Comparison of ENCODE assay signal across 30 cellular contexts in the genomic region with DNA sequence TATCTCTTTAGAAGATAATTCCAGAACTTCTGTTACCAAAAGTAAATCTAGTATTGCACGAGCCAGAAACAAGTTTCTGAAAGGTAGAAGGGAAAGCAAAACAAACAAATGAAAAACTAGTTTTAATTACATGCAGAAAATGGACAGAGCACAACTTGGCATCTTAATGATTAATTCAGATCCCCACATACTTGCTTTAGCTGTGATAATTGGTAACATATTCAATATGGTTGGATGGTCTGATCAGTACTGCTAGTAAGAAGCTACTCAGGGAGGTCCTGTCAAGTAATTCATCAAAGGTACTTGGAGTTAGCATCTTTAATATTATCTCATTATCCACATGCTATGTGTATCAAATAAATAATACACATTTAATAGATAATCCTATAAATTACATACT.
A peak's percentile ranks its signal among the peaks of the same experiment; 100 is the strongest.
DNase-seq lines count a peak whose midpoint lies in the region; ATAC-seq and FAIRE-seq lines count a peak whose summit lies in the region.
"Had no signal": no experiment of that assay in that cellular context is flagged by ENCODE, and none has a peak within 500 bp of the region (broad histone marks: within the 10 kb centered on the region; RNA-seq: fewer than 3 reads in every experiment).

No MANE protein-coding gene starts in this region.

- H3K4me3 Mint-ChIP-seq in activated CD4-positive, alpha-beta memory T cell treated with anti-CD3 and anti-CD28 coated beads, Interleukin-2, amount 10 ng/mL, durations not matched to agents 7 days and 5 days: no peak overlapping the region
- H3K4me3 Mint-ChIP-seq: activated CD8-positive, alpha-beta memory T cell treated with anti-CD3 and anti-CD28 coated beads, Interleukin-2, amount 10 ng/mL, durations not matched to agents 7 days and 5 days; activated naive CD8-positive, alpha-beta T cell treated with anti-CD3 and anti-CD28 coated beads for 36 hours; B cell; central memory CD8-positive, alpha-beta T cell; mesothelial cell of epicardium; naive thymus-derived CD8-positive, alpha-beta T cell; type B pancreatic cell had no signal

- FAIRE-seq in RCC 7860 (lab: Jason Lieb, UNC) (no peak), HTR-8/SVneo (lab: Jason Lieb, UNC) (no peak)
- FAIRE-seq: astrocyte, GM12891 had no signal

- CTCF ChIA-PET in activated CD4-positive, alpha-beta memory T cell treated with anti-CD3 and anti-CD28 coated beads, Interleukin-2, amount 10 ng/mL, durations not matched to agents 7 days and 5 days (lab: Charles Lee): no interaction called here

- H3K27me3 Mint-ChIP-seq in activated CD4-positive, alpha-beta memory T cell treated with anti-CD3 and anti-CD28 coated beads, Interleukin-2, amount 10 ng/mL, durations not matched to agents 7 days and 5 days: no peaks in the 10 kb centered on the region
- H3K27me3 Mint-ChIP-seq: activated CD8-positive, alpha-beta memory T cell treated with anti-CD3 and anti-CD28 coated beads, Interleukin-2, amount 10 ng/mL, durations not matched to agents 7 days and 5 days; activated naive CD8-positive, alpha-beta T cell treated with anti-CD3 and anti-CD28 coated beads for 36 hours; B cell; central memory CD8-positive, alpha-beta T cell; naive thymus-derived CD8-positive, alpha-beta T cell; type B pancreatic cell had no signal

- POLR2A ChIA-PET in activated CD4-positive, alpha-beta memory T cell treated with anti-CD3 and anti-CD28 coated beads, Interleukin-2, amount 10 ng/mL, durations not matched to agents 7 days and 5 days (lab: Charles Lee): no interaction called here

- peaks cover 4% of the 10 kb centered on the region for H3K9me3 Mint-ChIP-seq in activated CD4-positive, alpha-beta memory T cell treated with anti-CD3 and anti-CD28 coated beads, Interleukin-2, amount 10 ng/mL, durations not matched to agents 7 days and 5 days
- H3K9me3 Mint-ChIP-seq: mesothelial cell of epicardium, type B pancreatic cell had no signal

- no peaks in the 10 kb centered on the region for H3K36me3 Mint-ChIP-seq in activated CD4-positive, alpha-beta memory T cell treated with anti-CD3 and anti-CD28 coated beads, Interleukin-2, amount 10 ng/mL, durations not matched to agents 7 days and 5 days (ENCODE audit: low read depth)
- H3K36me3 Mint-ChIP-seq: activated CD8-positive, alpha-beta memory T cell treated with anti-CD3 and anti-CD28 coated beads, Interleukin-2, amount 10 ng/mL, durations not matched to agents 7 days and 5 days; activated naive CD8-positive, alpha-beta T cell treated with anti-CD3 and anti-CD28 coated beads for 36 hours; mesothelial cell of epicardium; naive thymus-derived CD8-positive, alpha-beta T cell; type B pancreatic cell had no signal

- peak; percentile 79 for ATAC-seq in GM18511 (IDR thresholded peaks at IDR 0.05; ENCODE audit: unreplicated experiment)
- ATAC-seq in GM21381 (IDR thresholded peaks at IDR 0.05; ENCODE audit: unreplicated experiment): peak; percentile 83
- peak; percentile 57 for ATAC-seq in HG02973 (IDR thresholded peaks at IDR 0.05; ENCODE audit: unreplicated experiment)
- ATAC-seq in HG03571 (IDR thresholded peaks at IDR 0.05; ENCODE audit: unreplicated experiment): peak; percentile 86
- ATAC-seq: activated CD8-positive, alpha-beta memory T cell treated with anti-CD3 and anti-CD28 coated beads, Interleukin-2, amount 10 ng/mL, durations not matched to agents 7 days and 5 days; heart left ventricle; left lung; naive thymus-derived CD8-positive, alpha-beta T cell had no signal

- H3K4me1 Mint-ChIP-seq in activated CD4-positive, alpha-beta memory T cell treated with anti-CD3 and anti-CD28 coated beads, Interleukin-2, amount 10 ng/mL, durations not matched to agents 7 days and 5 days: no peaks in the 10 kb centered on the region
- H3K4me1 Mint-ChIP-seq: activated CD8-positive, alpha-beta memory T cell treated with anti-CD3 and anti-CD28 coated beads, Interleukin-2, amount 10 ng/mL, durations not matched to agents 7 days and 5 days; activated naive CD8-positive, alpha-beta T cell treated with anti-CD3 and anti-CD28 coated beads for 36 hours; B cell; central memory CD8-positive, alpha-beta T cell; mesothelial cell of epicardium; naive thymus-derived CD8-positive, alpha-beta T cell had no signal

- no peak for DNase-seq in activated CD4-positive, alpha-beta memory T cell treated with anti-CD3 and anti-CD28 coated beads, Interleukin-2, amount 10 ng/mL, durations not matched to agents 7 days and 5 days
- DNase-seq in RCC 7860 (ENCODE audit: low spot score) (no peak), LoVo (ENCODE audit: low spot score) (no peak), HTR-8/SVneo (ENCODE audit: insufficient read length, low spot score) (no peak)
- DNase-seq: activated CD4-positive, alpha-beta T cell treated with anti-CD3 and anti-CD28 coated beads for 48 hours; activated CD8-positive, alpha-beta memory T cell treated with anti-CD3 and anti-CD28 coated beads, Interleukin-2, amount 10 ng/mL, durations not matched to agents 7 days and 5 days; activated naive CD8-positive, alpha-beta T cell treated with anti-CD3 and anti-CD28 coated beads for 36 hours; COR-L47; DND-41; dorsolateral prefrontal cortex; GOT3; heart left ventricle; left lung; naive thymus-derived CD8-positive, alpha-beta T cell; NCI-H1436; NCI-H2171; NCI-H524 treated with DMSO at 0.1 percent for 48 hours; right lobe of liver; SK-N-SH; T-helper 2 cell had no signal

- no peak overlapping the region for H3K27ac Mint-ChIP-seq in activated CD4-positive, alpha-beta memory T cell treated with anti-CD3 and anti-CD28 coated beads, Interleukin-2, amount 10 ng/mL, durations not matched to agents 7 days and 5 days
- H3K27ac Mint-ChIP-seq: activated CD8-positive, alpha-beta memory T cell treated with anti-CD3 and anti-CD28 coated beads, Interleukin-2, amount 10 ng/mL, durations not matched to agents 7 days and 5 days; activated naive CD8-positive, alpha-beta T cell treated with anti-CD3 and anti-CD28 coated beads for 36 hours; B cell; mesothelial cell of epicardium; naive thymus-derived CD8-positive, alpha-beta T cell; type B pancreatic cell had no signal
